Comparison of ENCODE assay signal across 17 cellular contexts in genomic region chr7:47795631-47796030, GRCh38.
DNase-seq lines count a peak whose midpoint lies in the region; ATAC-seq, FAIRE-seq and TF ChIP-seq lines count a peak whose summit lies in the region.
"Had no signal": no experiment of that assay in that cellular context is flagged by ENCODE, and none has a peak within 500 bp of the region (broad histone marks: within the 10 kb centered on the region; RNA-seq: fewer than 3 reads in every experiment).

No MANE protein-coding gene starts in this region.

- no peaks in the 10 kb centered on the region for H3K9me3 Mint-ChIP-seq in osteocyte (ENCODE audit: unreplicated experiment)
- no peaks in the 10 kb centered on the region for H3K9me3 Mint-ChIP-seq in activated naive CD4-positive, alpha-beta T cell treated with anti-CD3 and anti-CD28 coated beads for 36 hours
- H3K9me3 Mint-ChIP-seq: activated T-cell treated with anti-CD3 and anti-CD28 coated beads, Interleukin-2, amount 50 U/mL, for 72 hours; CD4-positive, alpha-beta T cell; dendritic cell treated with granulocyte-macrophage colony-stimulating factor and Interleukin-4, amounts not matched to agents 40 ng/mL and 50 ng/mL, for 4 days; IgD-negative memory B cell had no signal

- DNase-seq in Caki2 (ENCODE audit: low read depth) (peak; percentile 62), RCC 7860 (ENCODE audit: low spot score) (peak; percentile 76), fibroblast of gingiva (ENCODE audit: low read depth) (peak; percentile 52), osteocyte (ENCODE audit: extremely low spot score, unreplicated experiment) (no peak), left ventricle myocardium superior (no peak), D721Med (ENCODE audit: insufficient read length, low spot score) (no peak)
- DNase-seq in activated naive CD4-positive, alpha-beta T cell treated with anti-CD3 and anti-CD28 coated beads for 36 hours: no peak
- DNase-seq: activated CD4-positive, alpha-beta T cell treated with anti-CD3 and anti-CD28 coated beads, Interleukin-2, amount 50 U/mL, for 48 hours; activated T-cell treated with anti-CD3 and anti-CD28 coated beads, Interleukin-2, amount 50 U/mL, for 72 hours; CD4-positive, alpha-beta T cell; NCI-H1092; NCI-H2171 treated with DMSO at 0.1 percent for 48 hours; nucleus accumbens; SHP77 had no signal

- H3K27me3 Mint-ChIP-seq in osteocyte (ENCODE audit: unreplicated experiment): no peaks in the 10 kb centered on the region
- no peaks in the 10 kb centered on the region for H3K27me3 Mint-ChIP-seq in activated naive CD4-positive, alpha-beta T cell treated with anti-CD3 and anti-CD28 coated beads for 36 hours (ENCODE audit: low read depth)
- H3K27me3 Mint-ChIP-seq: CD4-positive, alpha-beta T cell; dendritic cell treated with granulocyte-macrophage colony-stimulating factor and Interleukin-4, amounts not matched to agents 40 ng/mL and 50 ng/mL, for 4 days had no signal

- no peak overlapping the region for H3K4me3 Mint-ChIP-seq in osteocyte (ENCODE audit: unreplicated experiment)
- no peak overlapping the region for H3K4me3 Mint-ChIP-seq in activated naive CD4-positive, alpha-beta T cell treated with anti-CD3 and anti-CD28 coated beads for 36 hours
- H3K4me3 Mint-ChIP-seq: activated T-cell treated with anti-CD3 and anti-CD28 coated beads, Interleukin-2, amount 50 U/mL, for 72 hours; CD4-positive, alpha-beta T cell; dendritic cell treated with granulocyte-macrophage colony-stimulating factor and Interleukin-4, amounts not matched to agents 40 ng/mL and 50 ng/mL, for 4 days; IgD-negative memory B cell had no signal

- intact Hi-C loops in activated naive CD4-positive, alpha-beta T cell treated with anti-CD3 and anti-CD28 coated beads for 36 hours (cut with micrococcal nuclease): no loop called here
- intact Hi-C loops in left ventricle myocardium superior (cut with micrococcal nuclease): no loop called here

- H3K27ac Mint-ChIP-seq in osteocyte (ENCODE audit: unreplicated experiment): peak overlapping the region; percentile 29
- no peak overlapping the region for H3K27ac Mint-ChIP-seq in activated naive CD4-positive, alpha-beta T cell treated with anti-CD3 and anti-CD28 coated beads for 36 hours
- H3K27ac Mint-ChIP-seq: activated T-cell treated with anti-CD3 and anti-CD28 coated beads, Interleukin-2, amount 50 U/mL, for 72 hours; CD4-positive, alpha-beta T cell; dendritic cell treated with granulocyte-macrophage colony-stimulating factor and Interleukin-4, amounts not matched to agents 40 ng/mL and 50 ng/mL, for 4 days; IgD-negative memory B cell had no signal

- FAIRE-seq in RCC 7860 (lab: Jason Lieb, UNC): no peak
- no peak for FAIRE-seq in D721Med (lab: Jason Lieb, UNC)

- peaks cover 34% of the 10 kb centered on the region for H3K4me1 Mint-ChIP-seq in osteocyte (ENCODE audit: unreplicated experiment)
- no peaks in the 10 kb centered on the region for H3K4me1 Mint-ChIP-seq in activated naive CD4-positive, alpha-beta T cell treated with anti-CD3 and anti-CD28 coated beads for 36 hours (ENCODE audit: low read depth)

- no peaks in the 10 kb centered on the region for H3K36me3 Mint-ChIP-seq in osteocyte (ENCODE audit: unreplicated experiment)
- no peaks in the 10 kb centered on the region for H3K36me3 Mint-ChIP-seq in activated naive CD4-positive, alpha-beta T cell treated with anti-CD3 and anti-CD28 coated beads for 36 hours (ENCODE audit: low read depth)

- ATAC-seq in left ventricle myocardium superior (no peak), HG03457 (IDR thresholded peaks at IDR 0.05; ENCODE audit: unreplicated experiment) (no peak)
- ATAC-seq: activated T-cell treated with anti-CD3 and anti-CD28 coated beads, Interleukin-2, amount 50 U/mL, for 72 hours had no signal

- CTCF ChIA-PET in activated naive CD4-positive, alpha-beta T cell treated with anti-CD3 and anti-CD28 coated beads for 36 hours (lab: Charles Lee): interaction anchor here (0.6 kb wide), 1 partner anchor 261 kb away, joined by 3 read pairs; no protein-coding TSS in a partner anchor

- no peak for TF ChIP-seq CTCF in osteocyte (IDR thresholded peaks at IDR 0.05)
- no peak for TF ChIP-seq CTCF in D721Med (IDR thresholded peaks at IDR 0.05; ENCODE audit: insufficient read depth, missing control alignments)

- in situ Hi-C loops in Caki2 (cut with HindIII; ENCODE audit: low pct_unique_long_range_greater_than_20kb, low sequenced_read_pairs): no loop called here

Comparison
In these comparisons a context has a peak if more than half of its experiments do, and no peak if none do; other contexts are left out.
1. DNase-seq: peak in Caki2 (single experiment), RCC 7860 (single experiment) and fibroblast of gingiva (single experiment); none in osteocyte (single experiment), activated naive CD4-positive, alpha-beta T cell treated with anti-CD3 and anti-CD28 coated beads for 36 hours (single experiment), left ventricle myocardium superior (single experiment) and D721Med (single experiment).